ENCODE assay signal across 1 cellular context in the genomic region with DNA sequence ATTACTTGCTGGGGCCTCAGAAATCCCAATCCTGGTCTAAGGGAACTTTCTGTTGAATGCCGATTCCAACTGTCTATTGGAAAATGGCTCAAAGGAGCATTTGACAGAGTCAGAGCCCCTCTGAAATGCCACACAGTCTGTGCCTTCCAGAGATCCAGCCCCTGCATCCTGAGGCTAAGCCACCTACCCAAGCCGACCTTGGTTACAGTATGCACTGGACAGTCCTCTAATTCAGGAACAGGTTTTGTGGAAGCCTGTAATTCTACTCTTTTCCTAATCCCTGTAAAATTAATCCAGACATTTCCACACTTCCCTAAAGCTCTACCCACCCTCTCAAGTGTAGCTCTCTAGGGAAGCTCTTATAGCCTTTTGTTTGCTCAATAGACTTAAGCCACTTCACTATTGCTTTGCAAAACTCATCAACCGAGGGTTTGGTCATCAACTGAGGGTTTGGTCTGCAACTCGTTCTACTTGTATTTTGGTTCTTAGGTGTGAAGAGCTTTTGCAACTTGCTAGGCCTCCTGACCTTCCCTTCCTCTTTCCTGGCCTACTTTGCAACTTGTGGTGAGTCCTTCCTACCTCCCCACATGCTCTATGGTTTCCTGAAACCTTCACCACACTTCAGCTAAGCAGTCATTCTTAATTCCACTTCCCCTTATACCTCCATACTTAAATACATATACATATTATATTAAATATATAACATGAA.
TF ChIP-seq lines count a peak whose summit lies in the region.

No MANE protein-coding gene starts in this region.

TF ChIP-seq in GM23338, 12 proteins besides CTCF, POLR2A, EP300 and RAD21 (continued from another document):
- TF ChIP-seq, protein P1, sequence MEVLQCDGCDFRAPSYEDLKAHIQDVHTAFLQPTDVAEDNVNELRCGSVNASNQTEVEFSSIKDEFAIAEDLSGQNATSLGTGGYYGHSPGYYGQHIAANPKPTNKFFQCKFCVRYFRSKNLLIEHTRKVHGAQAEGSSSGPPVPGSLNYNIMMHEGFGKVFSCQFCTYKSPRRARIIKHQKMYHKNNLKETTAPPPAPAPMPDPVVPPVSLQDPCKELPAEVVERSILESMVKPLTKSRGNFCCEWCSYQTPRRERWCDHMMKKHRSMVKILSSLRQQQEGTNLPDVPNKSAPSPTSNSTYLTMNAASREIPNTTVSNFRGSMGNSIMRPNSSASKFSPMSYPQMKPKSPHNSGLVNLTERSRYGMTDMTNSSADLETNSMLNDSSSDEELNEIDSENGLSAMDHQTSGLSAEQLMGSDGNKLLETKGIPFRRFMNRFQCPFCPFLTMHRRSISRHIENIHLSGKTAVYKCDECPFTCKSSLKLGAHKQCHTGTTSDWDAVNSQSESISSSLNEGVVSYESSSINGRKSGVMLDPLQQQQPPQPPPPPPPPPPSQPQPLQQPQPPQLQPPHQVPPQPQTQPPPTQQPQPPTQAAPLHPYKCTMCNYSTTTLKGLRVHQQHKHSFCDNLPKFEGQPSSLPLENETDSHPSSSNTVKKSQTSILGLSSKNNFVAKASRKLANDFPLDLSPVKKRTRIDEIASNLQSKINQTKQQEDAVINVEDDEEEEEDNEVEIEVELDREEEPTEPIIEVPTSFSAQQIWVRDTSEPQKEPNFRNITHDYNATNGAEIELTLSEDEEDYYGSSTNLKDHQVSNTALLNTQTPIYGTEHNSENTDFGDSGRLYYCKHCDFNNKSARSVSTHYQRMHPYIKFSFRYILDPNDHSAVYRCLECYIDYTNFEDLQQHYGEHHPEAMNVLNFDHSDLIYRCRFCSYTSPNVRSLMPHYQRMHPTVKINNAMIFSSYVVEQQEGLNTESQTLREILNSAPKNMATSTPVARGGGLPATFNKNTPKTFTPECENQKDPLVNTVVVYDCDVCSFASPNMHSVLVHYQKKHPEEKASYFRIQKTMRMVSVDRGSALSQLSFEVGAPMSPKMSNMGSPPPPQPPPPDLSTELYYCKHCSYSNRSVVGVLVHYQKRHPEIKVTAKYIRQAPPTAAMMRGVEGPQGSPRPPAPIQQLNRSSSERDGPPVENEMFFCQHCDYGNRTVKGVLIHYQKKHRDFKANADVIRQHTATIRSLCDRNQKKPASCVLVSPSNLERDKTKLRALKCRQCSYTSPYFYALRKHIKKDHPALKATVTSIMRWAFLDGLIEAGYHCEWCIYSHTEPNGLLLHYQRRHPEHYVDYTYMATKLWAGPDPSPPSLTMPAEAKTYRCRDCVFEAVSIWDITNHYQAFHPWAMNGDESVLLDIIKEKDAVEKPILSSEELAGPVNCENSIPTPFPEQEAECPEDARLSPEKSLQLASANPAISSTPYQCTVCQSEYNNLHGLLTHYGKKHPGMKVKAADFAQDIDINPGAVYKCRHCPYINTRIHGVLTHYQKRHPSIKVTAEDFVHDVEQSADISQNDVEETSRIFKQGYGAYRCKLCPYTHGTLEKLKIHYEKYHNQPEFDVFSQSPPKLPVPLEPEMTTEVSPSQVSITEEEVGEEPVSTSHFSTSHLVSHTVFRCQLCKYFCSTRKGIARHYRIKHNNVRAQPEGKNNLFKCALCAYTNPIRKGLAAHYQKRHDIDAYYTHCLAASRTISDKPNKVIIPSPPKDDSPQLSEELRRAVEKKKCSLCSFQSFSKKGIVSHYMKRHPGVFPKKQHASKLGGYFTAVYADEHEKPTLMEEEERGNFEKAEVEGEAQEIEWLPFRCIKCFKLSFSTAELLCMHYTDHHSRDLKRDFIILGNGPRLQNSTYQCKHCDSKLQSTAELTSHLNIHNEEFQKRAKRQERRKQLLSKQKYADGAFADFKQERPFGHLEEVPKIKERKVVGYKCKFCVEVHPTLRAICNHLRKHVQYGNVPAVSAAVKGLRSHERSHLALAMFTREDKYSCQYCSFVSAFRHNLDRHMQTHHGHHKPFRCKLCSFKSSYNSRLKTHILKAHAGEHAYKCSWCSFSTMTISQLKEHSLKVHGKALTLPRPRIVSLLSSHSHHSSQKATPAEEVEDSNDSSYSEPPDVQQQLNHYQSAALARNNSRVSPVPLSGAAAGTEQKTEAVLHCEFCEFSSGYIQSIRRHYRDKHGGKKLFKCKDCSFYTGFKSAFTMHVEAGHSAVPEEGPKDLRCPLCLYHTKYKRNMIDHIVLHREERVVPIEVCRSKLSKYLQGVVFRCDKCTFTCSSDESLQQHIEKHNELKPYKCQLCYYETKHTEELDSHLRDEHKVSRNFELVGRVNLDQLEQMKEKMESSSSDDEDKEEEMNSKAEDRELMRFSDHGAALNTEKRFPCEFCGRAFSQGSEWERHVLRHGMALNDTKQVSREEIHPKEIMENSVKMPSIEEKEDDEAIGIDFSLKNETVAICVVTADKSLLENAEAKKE (CRISPR knock-in tag; IDR thresholded peaks at IDR 0.05) = no peak
- no peak for TF ChIP-seq JUNB (IDR thresholded peaks at IDR 0.05; ENCODE audit: unreplicated experiment)
